Comparison of ENCODE assay signal across 8 cellular contexts in genomic region chr21:42381347-42381984, GRCh38. TPM values are rescaled to one million over a fixed set of nuclear protein-coding genes. Genes with fewer than 3 reads are reported as not detected.
DNase-seq lines count a peak whose midpoint lies in the region; ATAC-seq, FAIRE-seq and TF ChIP-seq lines count a peak whose summit lies in the region.

No MANE protein-coding gene starts in this region.

- no peak overlapping the region for H3K9ac ChIP-seq in K562 (ENCODE audit: insufficient read depth in 1 of 2, low read depth in 2 of 2, low read length in 2 of 2)

- FAIRE-seq in K562 (lab: Jason Lieb, UNC): peak; percentile 56

- no peak overlapping the region for H3K4me2 ChIP-seq in K562 (ENCODE audit: insufficient read depth, low read length)

- peak in 4 of 7 experiments; percentile 28 to 63 (median 43) for DNase-seq in CD8-positive, alpha-beta T cell
- DNase-seq in H7 (peak; percentile 89), Panc1 (ENCODE audit: low read depth, low spot score) (peak; percentile 28), K562 (ENCODE audit: extremely low read depth in 1 of 4, low spot score in 3 of 4) (peak in 2 of 4 experiments; percentile 45 to 53), medulla oblongata (ENCODE audit: extremely low spot score) (peak; percentile 7), NCI-H187 (lab: John Stamatoyannopoulos, UW) (no peak), epidermal melanocyte (ENCODE audit: insufficient read length, low spot score) (no peak)

- peaks cover 4% of the 10 kb centered on the region for H3K9me3 ChIP-seq in CD8-positive, alpha-beta T cell (ENCODE audit: low read length)
- H3K9me3 ChIP-seq in Panc1 (ENCODE audit: control insufficient read depth, insufficient read depth, low read depth, low read length) (no peaks in the 10 kb centered on the region), K562 (replicated peaks; ENCODE audit: control insufficient read depth, insufficient read depth, low read depth, low read length) (no peaks in the 10 kb centered on the region)

- H3K9me3 Mint-ChIP-seq in CD8-positive, alpha-beta T cell: peaks cover 12% of the 10 kb centered on the region

- H3K36me3 ChIP-seq in CD8-positive, alpha-beta T cell (ENCODE audit: insufficient read depth, low read length): no peaks in the 10 kb centered on the region
- H3K36me3 ChIP-seq in H7 (replicated peaks; ENCODE audit: control insufficient read depth, insufficient read depth, low read length): no peaks in the 10 kb centered on the region
- no peaks in the 10 kb centered on the region for H3K36me3 ChIP-seq in Panc1 (ENCODE audit: control insufficient read depth, insufficient read depth, low read length)
- H3K36me3 ChIP-seq in K562 (ENCODE audit: control insufficient read depth, insufficient read depth, low read length): no peaks in the 10 kb centered on the region

- no peaks in the 10 kb centered on the region for H3K27me3 ChIP-seq in CD8-positive, alpha-beta T cell (ENCODE audit: insufficient read depth, low read length)
- no peaks in the 10 kb centered on the region for H3K27me3 ChIP-seq in H7 (ENCODE audit: control insufficient read depth, insufficient read depth, low read length)
- no peaks in the 10 kb centered on the region for H3K27me3 ChIP-seq in Panc1 (ENCODE audit: control insufficient read depth, insufficient read depth, low read length)
- H3K27me3 ChIP-seq in K562 (ENCODE audit: control insufficient read depth in 2 of 2, insufficient read depth in 2 of 2, low read length in 2 of 2): peaks cover 10 to 55% of the 10 kb centered on the region in 2 experiments; a peak in 4 of 5 replicates

- in situ Hi-C loops in Panc1 (cut with HindIII; ENCODE audit: low pct_unique_long_range_greater_than_20kb, low sequenced_read_pairs): no loop called here
- in situ Hi-C loops in K562 (cut with MboI): no loop called here

- ATAC-seq in CD8-positive, alpha-beta T cell: peak; percentile 59
- peak; percentile 85 for ATAC-seq in Panc1
- ATAC-seq in K562: peak; percentile 64
- ATAC-seq in HG02623 (IDR thresholded peaks at IDR 0.05; ENCODE audit: unreplicated experiment): no peak

- no peaks in the 10 kb centered on the region for H3K79me2 ChIP-seq in K562 (ENCODE audit: control insufficient read depth, insufficient read depth, low read length)

- POLR2A ChIA-PET in CD8-positive, alpha-beta T cell (lab: Charles Lee): interaction anchor here (0.8 to 2.6 kb wide), 3 partner anchors 20 to 55 kb away, joined by 3 to 17 read pairs (median 3); partner anchors contain the start of gene UBASH3A
- POLR2A ChIA-PET in Panc1 (lab: Charles Lee) (no interaction called here), K562 (lab: Yijun Ruan, JAX) (interaction anchor here (0.6 to 1.3 kb wide), 2 partner anchors 11 to 534 kb away, joined by 4 to 5 read pairs; no protein-coding TSS in a partner anchor)

- no peak for TF ChIP-seq POLR2A in K562 (conservative IDR thresholded peaks at IDR 0.05)

- no peak for TF ChIP-seq EP300 in K562 (IDR thresholded peaks at IDR 0.05; ENCODE audit: low read length)

- no peaks in the 10 kb centered on the region for H3K27me3 Mint-ChIP-seq in CD8-positive, alpha-beta T cell (ENCODE audit: low read depth)

- H3K27ac ChIP-seq in CD8-positive, alpha-beta T cell (ENCODE audit: low read depth, low read length): no peak overlapping the region
- no peak overlapping the region for H3K27ac ChIP-seq in Panc1 (ENCODE audit: low read length)
- H3K27ac ChIP-seq in K562 (ENCODE audit: extremely low read depth, low read depth, low read length): no peak overlapping the region

- H3K4me1 Mint-ChIP-seq in CD8-positive, alpha-beta T cell (ENCODE audit: low read depth): peaks cover 15% of the 10 kb centered on the region

- no peak overlapping the region for H3K4me3 Mint-ChIP-seq in CD8-positive, alpha-beta T cell

- peak; percentile 44 for TF ChIP-seq CTCF in CD8-positive, alpha-beta T cell (IDR thresholded peaks at IDR 0.05)
- TF ChIP-seq CTCF in Panc1 (IDR thresholded peaks at IDR 0.05): peak; percentile 82
- TF ChIP-seq CTCF in K562 (IDR thresholded peaks at IDR 0.05 in 2 of 3, conservative IDR thresholded peaks at IDR 0.05 in 1 of 3; ENCODE audit: insufficient read depth in 2 of 3, low read depth in 1 of 3, low read length in 3 of 3): peak; percentile 73 to 98 (median 95)

- BruUV-seq in Panc1 (replicated peaks; lab: Mats Ljungman, UMichigan): no TSS peak
- no TSS peak for BruUV-seq in K562 (replicated peaks; lab: Mats Ljungman, UMichigan)

- intact Hi-C loops in CD8-positive, alpha-beta T cell (cut with DNase I, micrococcal nuclease): loop anchor here (1.0 to 2.0 kb wide), 2 partner anchors 69 kb away; no protein-coding TSS in a partner anchor
- intact Hi-C loops in Panc1 (cut with micrococcal nuclease; ENCODE audit: unreplicated experiment): loop anchor here (10.0 kb wide), 1 partner anchor 237 kb away; no protein-coding TSS in a partner anchor
- intact Hi-C loops in K562 (cut with micrococcal nuclease): no loop called here

- no peak overlapping the region for H3K4me3 ChIP-seq in CD8-positive, alpha-beta T cell (ENCODE audit: low read depth, low read length)
- no peak overlapping the region for H3K4me3 ChIP-seq in H7 (ENCODE audit: insufficient read depth, low read depth, low read length)
- H3K4me3 ChIP-seq in Panc1 (ENCODE audit: low read depth in 2 of 2, low read length in 2 of 2): no peak overlapping the region
- H3K4me3 ChIP-seq in K562: no peak overlapping the region

- 0% methylated on average over 1 of the region's 1 CpG for WGBS in K562 (ENCODE audit: insufficient coverage, low coverage, missing lambda C conversion rate)

- H3K36me3 Mint-ChIP-seq in CD8-positive, alpha-beta T cell: peaks cover 8% of the 10 kb centered on the region

- CTCF ChIA-PET in CD8-positive, alpha-beta T cell (lab: Charles Lee): interaction anchor here (0.8 to 2.6 kb wide), 17 partner anchors 12 to 236 kb away, joined by 3 to 15 read pairs (median 4); partner anchors contain the start of genes TFF1 and UBASH3A
- CTCF ChIA-PET in Panc1 (lab: Charles Lee) (interaction anchor here (0.8 to 1.3 kb wide), 6 partner anchors 17 to 236 kb away, joined by 3 to 5 read pairs (median 4); partner anchors contain the start of gene TFF2), K562 (lab: Yijun Ruan, JAX; ENCODE audit: low intra/inter-chr PET ratio) (no interaction called here)

- H3K9me1 ChIP-seq in K562 (ENCODE audit: control insufficient read depth, insufficient read depth, low read length): no peaks in the 10 kb centered on the region

- no peaks in the 10 kb centered on the region for H4K20me1 ChIP-seq in K562 (replicated peaks; ENCODE audit: control insufficient read depth, insufficient read depth, low read length)

- peaks cover 10% of the 10 kb centered on the region for H3K4me1 ChIP-seq in CD8-positive, alpha-beta T cell (ENCODE audit: insufficient read depth, low read length)
- no peaks in the 10 kb centered on the region for H3K4me1 ChIP-seq in Panc1 (ENCODE audit: control insufficient read depth, insufficient read depth, low read length)
- H3K4me1 ChIP-seq in K562 (replicated peaks in 1 of 2; ENCODE audit: control insufficient read depth in 2 of 2, insufficient read depth in 2 of 2, low read length in 2 of 2): peaks cover 4 to 9% of the 10 kb centered on the region in 2 experiments; a peak in 3 of 5 replicates

- H3K27ac Mint-ChIP-seq in CD8-positive, alpha-beta T cell: peak overlapping the region; percentile 9

- TF ChIP-seq RAD21 in K562 (CRISPR knock-in tag; conservative IDR thresholded peaks at IDR 0.05 in 1 of 2, IDR thresholded peaks at IDR 0.05 in 1 of 2): peak; percentile 20 to 62; a peak in 3 of 4 replicates

- no peak overlapping the region for H2AFZ ChIP-seq in K562 (ENCODE audit: low read depth, low read length)

RNA-seq across cellular contexts. Expression of gene TMPRSS3, which starts 14.4 kb away (rescaled TPM):
- 1 to 10 TPM; 1.2 TPM for total RNA-seq in CD8-positive, alpha-beta T cell
- total RNA-seq in H7 (2014; rRNA removed; shearing (Covaris generic)): not detected in 2 replicates
- not detected for total RNA-seq in Panc1 (2021; ENCODE audit: unreplicated experiment)
- not detected for polyA plus RNA-seq in Panc1 (2012; ENCODE audit: insufficient read length)
- 0.21 TPM in 1 of 2 replicates, not detected in the other for total RNA-seq in K562 (2011; cell fraction: chromatin; rRNA removed; ENCODE audit: low replicate concordance)
- total RNA-seq in K562 (2011; cell fraction: nucleolus; rRNA removed): not detected in 2 replicates
- not detected in 2 replicates for total RNA-seq in K562 (2011; cell fraction: nucleoplasm; rRNA removed)
- not detected in 2 replicates for total RNA-seq in K562 (2014; rRNA removed)
- total RNA-seq in K562 (2014; rRNA removed; fragmentation: Illumina TruSeq; extraction: Trizol): not detected in 2 replicates
- total RNA-seq in K562 (2015; rRNA removed; fragmentation: Illumina TruSeq; extraction: Trizol): not detected in 2 replicates
- not detected in 2 replicates for total RNA-seq in K562 (2021)
- 0.04 and 0.07 TPM in 2 replicates for polyA plus RNA-seq in K562 (2011; rRNA removed)
- polyA plus RNA-seq in K562 (2011; cell fraction: cytosol; rRNA removed): 0.13 and 0.25 TPM in 2 replicates
- 0.18 TPM in 2 replicates for polyA plus RNA-seq in K562 (2011; cell fraction: nucleus; rRNA removed)
- polyA plus RNA-seq in K562 (2012): 0.03 and 0.04 TPM in 2 replicates
- polyA plus RNA-seq in K562 (2014; fragmentation: Illumina TruSeq; extraction: Trizol): not detected in 2 replicates
- polyA plus RNA-seq in K562 (2014; fragmentation: Nextera tagmentation; extraction: Ambion mirVana): not detected
- not detected in 2 replicates for polyA plus RNA-seq in K562 (2014; rRNA removed)
- not detected in 2 replicates for polyA minus RNA-seq in K562 (2011; rRNA and poly(A)+ RNA removed)
- 2.2 TPM in 1 of 2 replicates, not detected in the other for polyA minus RNA-seq in K562 (2011; cell fraction: cytosol; rRNA and poly(A)+ RNA removed)
- 1.1 TPM in 1 of 2 replicates, not detected in the other for polyA minus RNA-seq in K562 (2011; cell fraction: nucleus; rRNA and poly(A)+ RNA removed)

RNA-seq across cellular contexts. Expression of gene TFF1, which starts 15.1 kb away (rescaled TPM):
- total RNA-seq in CD8-positive, alpha-beta T cell: not detected
- 1.3 TPM in 1 of 2 replicates, not detected in the other for total RNA-seq in H7 (2014; rRNA removed; shearing (Covaris generic))
- 0.36 TPM for total RNA-seq in Panc1 (2021; ENCODE audit: unreplicated experiment)
- 1.4 TPM for polyA plus RNA-seq in Panc1 (2012; ENCODE audit: insufficient read length)
- total RNA-seq in K562 (2011; cell fraction: chromatin; rRNA removed; ENCODE audit: low replicate concordance): not detected in 2 replicates
- total RNA-seq in K562 (2011; cell fraction: nucleolus; rRNA removed): not detected in 2 replicates
- not detected in 2 replicates for total RNA-seq in K562 (2011; cell fraction: nucleoplasm; rRNA removed)
- not detected in 2 replicates for total RNA-seq in K562 (2014; rRNA removed)
- total RNA-seq in K562 (2014; rRNA removed; fragmentation: Illumina TruSeq; extraction: Trizol): not detected in 2 replicates
- total RNA-seq in K562 (2015; rRNA removed; fragmentation: Illumina TruSeq; extraction: Trizol): not detected in 2 replicates
- total RNA-seq in K562 (2021): 0.31 and 0.98 TPM in 2 replicates
- polyA plus RNA-seq in K562 (2011; rRNA removed): not detected in 2 replicates
- 0.37 TPM in 1 of 2 replicates, not detected in the other for polyA plus RNA-seq in K562 (2011; cell fraction: cytosol; rRNA removed)
- polyA plus RNA-seq in K562 (2011; cell fraction: nucleus; rRNA removed): not detected in 2 replicates
- polyA plus RNA-seq in K562 (2012): 0.43 TPM in 1 of 2 replicates, not detected in the other
- not detected in 2 replicates for polyA plus RNA-seq in K562 (2014; fragmentation: Illumina TruSeq; extraction: Trizol)
- not detected for polyA plus RNA-seq in K562 (2014; fragmentation: Nextera tagmentation; extraction: Ambion mirVana)
- polyA plus RNA-seq in K562 (2014; rRNA removed): not detected in 2 replicates
- not detected in 2 replicates for polyA minus RNA-seq in K562 (2011; rRNA and poly(A)+ RNA removed)
- not detected in 2 replicates for polyA minus RNA-seq in K562 (2011; cell fraction: cytosol; rRNA and poly(A)+ RNA removed)
- polyA minus RNA-seq in K562 (2011; cell fraction: nucleus; rRNA and poly(A)+ RNA removed): not detected in 2 replicates

RNA-seq across cellular contexts. Expression of gene UBASH3A, which starts 22.2 kb away (rescaled TPM):
- total RNA-seq in CD8-positive, alpha-beta T cell: 10 to 100 TPM; 62.9 to 63.4 TPM
- not detected in 2 replicates for total RNA-seq in H7 (2014; rRNA removed; shearing (Covaris generic))
- 0.33 TPM for total RNA-seq in Panc1 (2021; ENCODE audit: unreplicated experiment)
- not detected for polyA plus RNA-seq in Panc1 (2012; ENCODE audit: insufficient read length)
- total RNA-seq in K562 (2011; cell fraction: chromatin; rRNA removed; ENCODE audit: low replicate concordance): 1.1 and 3.3 TPM in 2 replicates
- total RNA-seq in K562 (2011; cell fraction: nucleolus; rRNA removed): 3.2 and 3.8 TPM in 2 replicates
- total RNA-seq in K562 (2011; cell fraction: nucleoplasm; rRNA removed): 1.0 and 2.0 TPM in 2 replicates
- total RNA-seq in K562 (2014; rRNA removed): 1.4 and 2.9 TPM in 2 replicates
- 0.35 and 0.47 TPM in 2 replicates for total RNA-seq in K562 (2014; rRNA removed; fragmentation: Illumina TruSeq; extraction: Trizol)
- 0.90 and 1.1 TPM in 2 replicates for total RNA-seq in K562 (2015; rRNA removed; fragmentation: Illumina TruSeq; extraction: Trizol)
- 1.5 and 1.8 TPM in 2 replicates for total RNA-seq in K562 (2021)
- 1.4 and 4.4 TPM in 2 replicates for polyA plus RNA-seq in K562 (2011; rRNA removed)
- polyA plus RNA-seq in K562 (2011; cell fraction: cytosol; rRNA removed): 2.1 and 4.7 TPM in 2 replicates
- 24.2 and 29.1 TPM in 2 replicates for polyA plus RNA-seq in K562 (2011; cell fraction: nucleus; rRNA removed)
- polyA plus RNA-seq in K562 (2012): 1.1 and 1.5 TPM in 2 replicates
- polyA plus RNA-seq in K562 (2014; fragmentation: Illumina TruSeq; extraction: Trizol): 1.1 and 1.4 TPM in 2 replicates
- under 1 TPM; 0.23 to 0.25 TPM for polyA plus RNA-seq in K562 (2014; fragmentation: Nextera tagmentation; extraction: Ambion mirVana)
- polyA plus RNA-seq in K562 (2014; rRNA removed): 1.0 and 1.4 TPM in 2 replicates
- polyA minus RNA-seq in K562 (2011; rRNA and poly(A)+ RNA removed): 1.4 and 2.2 TPM in 2 replicates
- 1.3 and 3.1 TPM in 2 replicates for polyA minus RNA-seq in K562 (2011; cell fraction: cytosol; rRNA and poly(A)+ RNA removed)
- polyA minus RNA-seq in K562 (2011; cell fraction: nucleus; rRNA and poly(A)+ RNA removed): 7.9 and 15.2 TPM in 2 replicates

RNA-seq across cellular contexts. Expression of gene TFF2, which starts 30.7 kb away (rescaled TPM):
- total RNA-seq in CD8-positive, alpha-beta T cell: not detected
- not detected in 2 replicates for total RNA-seq in H7 (2014; rRNA removed; shearing (Covaris generic))
- total RNA-seq in Panc1 (2021; ENCODE audit: unreplicated experiment): 1.1 TPM
- 3.5 TPM for polyA plus RNA-seq in Panc1 (2012; ENCODE audit: insufficient read length)
- total RNA-seq in K562 (2011; cell fraction: chromatin; rRNA removed; ENCODE audit: low replicate concordance): not detected in 2 replicates
- total RNA-seq in K562 (2011; cell fraction: nucleolus; rRNA removed): not detected in 2 replicates
- total RNA-seq in K562 (2011; cell fraction: nucleoplasm; rRNA removed): not detected in 2 replicates
- not detected in 2 replicates for total RNA-seq in K562 (2014; rRNA removed)
- not detected in 2 replicates for total RNA-seq in K562 (2014; rRNA removed; fragmentation: Illumina TruSeq; extraction: Trizol)
- total RNA-seq in K562 (2015; rRNA removed; fragmentation: Illumina TruSeq; extraction: Trizol): not detected in 2 replicates
- total RNA-seq in K562 (2021): not detected in 2 replicates
- polyA plus RNA-seq in K562 (2011; rRNA removed): not detected in 2 replicates
- polyA plus RNA-seq in K562 (2011; cell fraction: cytosol; rRNA removed): not detected in 2 replicates
- polyA plus RNA-seq in K562 (2011; cell fraction: nucleus; rRNA removed): not detected in 2 replicates
- not detected in 2 replicates for polyA plus RNA-seq in K562 (2012)
- not detected in 2 replicates for polyA plus RNA-seq in K562 (2014; fragmentation: Illumina TruSeq; extraction: Trizol)
- not detected for polyA plus RNA-seq in K562 (2014; fragmentation: Nextera tagmentation; extraction: Ambion mirVana)
- polyA plus RNA-seq in K562 (2014; rRNA removed): not detected in 2 replicates
- polyA minus RNA-seq in K562 (2011; rRNA and poly(A)+ RNA removed): not detected in 2 replicates
- not detected in 2 replicates for polyA minus RNA-seq in K562 (2011; cell fraction: cytosol; rRNA and poly(A)+ RNA removed)
- polyA minus RNA-seq in K562 (2011; cell fraction: nucleus; rRNA and poly(A)+ RNA removed): not detected in 2 replicates

Comparison
In these comparisons a context has a peak if more than half of its experiments do, and no peak if none do; other contexts are left out.
1. DNase-seq: peak in CD8-positive, alpha-beta T cell (4 of 7), H7 (single experiment), Panc1 (single experiment) and medulla oblongata (single experiment); none in NCI-H187 (0 of 2) and epidermal melanocyte (single experiment).
2. CTCF ChIP-seq: peak in every context shown above with its lines; median percentile 95 in K562; 82 in Panc1; 44 in CD8-positive, alpha-beta T cell.
3. RNA of gene UBASH3A, which starts 22.2 kb away (total RNA-seq): 62.9 to 63.4 TPM in CD8-positive, alpha-beta T cell; 0.35 to 3.8 TPM in K562, 0.33 TPM in Panc1 (single experiment) and not detected in H7; every median in the first group is over 10 times any median in the second.